In the genomic region with DNA sequence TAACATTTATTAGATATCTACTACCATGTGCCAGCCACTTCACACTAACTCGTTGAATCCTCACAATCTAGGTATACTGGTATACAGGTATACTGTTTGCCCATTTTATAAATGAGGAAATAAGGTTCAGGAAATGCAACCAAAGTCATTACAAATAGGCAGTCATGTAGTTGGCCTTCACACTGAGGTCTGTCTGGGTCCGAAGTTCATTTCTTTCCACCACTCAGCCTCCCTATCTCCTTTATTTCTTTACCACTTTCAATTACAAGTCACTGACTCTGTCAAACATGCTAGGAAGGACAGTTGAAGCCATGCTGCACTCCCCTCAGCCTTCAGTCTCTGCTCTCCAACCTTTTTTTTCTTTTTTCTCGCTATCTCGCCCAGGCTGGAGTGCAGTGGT, we compare ENCODE assay signal across 1 cellular context.
A peak's percentile ranks its signal among the peaks of the same experiment; 100 is the strongest.
TF ChIP-seq lines count a peak whose summit lies in the region.

No MANE protein-coding gene starts in this region.

TF ChIP-seq in HepG2, 621 proteins besides CTCF, POLR2A, EP300 and RAD21 (continued from another document and continues in another):
- TF ChIP-seq, protein P1, sequence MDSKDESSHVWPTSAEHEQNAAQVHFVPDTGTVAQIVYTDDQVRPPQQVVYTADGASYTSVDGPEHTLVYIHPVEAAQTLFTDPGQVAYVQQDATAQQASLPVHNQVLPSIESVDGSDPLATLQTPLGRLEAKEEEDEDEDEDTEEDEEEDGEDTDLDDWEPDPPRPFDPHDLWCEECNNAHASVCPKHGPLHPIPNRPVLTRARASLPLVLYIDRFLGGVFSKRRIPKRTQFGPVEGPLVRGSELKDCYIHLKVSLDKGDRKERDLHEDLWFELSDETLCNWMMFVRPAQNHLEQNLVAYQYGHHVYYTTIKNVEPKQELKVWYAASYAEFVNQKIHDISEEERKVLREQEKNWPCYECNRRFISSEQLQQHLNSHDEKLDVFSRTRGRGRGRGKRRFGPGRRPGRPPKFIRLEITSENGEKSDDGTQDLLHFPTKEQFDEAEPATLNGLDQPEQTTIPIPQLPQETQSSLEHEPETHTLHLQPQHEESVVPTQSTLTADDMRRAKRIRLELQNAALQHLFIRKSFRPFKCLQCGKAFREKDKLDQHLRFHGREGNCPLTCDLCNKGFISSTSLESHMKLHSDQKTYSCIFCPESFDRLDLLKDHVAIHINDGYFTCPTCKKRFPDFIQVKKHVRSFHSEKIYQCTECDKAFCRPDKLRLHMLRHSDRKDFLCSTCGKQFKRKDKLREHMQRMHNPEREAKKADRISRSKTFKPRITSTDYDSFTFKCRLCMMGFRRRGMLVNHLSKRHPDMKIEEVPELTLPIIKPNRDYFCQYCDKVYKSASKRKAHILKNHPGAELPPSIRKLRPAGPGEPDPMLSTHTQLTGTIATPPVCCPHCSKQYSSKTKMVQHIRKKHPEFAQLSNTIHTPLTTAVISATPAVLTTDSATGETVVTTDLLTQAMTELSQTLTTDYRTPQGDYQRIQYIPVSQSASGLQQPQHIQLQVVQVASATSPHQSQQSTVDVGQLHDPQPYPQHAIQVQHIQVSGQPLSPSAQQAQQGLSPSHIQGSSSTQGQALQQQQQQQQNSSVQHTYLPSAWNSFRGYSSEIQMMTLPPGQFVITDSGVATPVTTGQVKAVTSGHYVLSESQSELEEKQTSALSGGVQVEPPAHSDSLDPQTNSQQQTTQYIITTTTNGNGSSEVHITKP (CRISPR knock-in tag; IDR thresholded peaks at IDR 0.05; ENCODE audit: low read depth) = no peak
- TF ChIP-seq ZNF737 (CRISPR knock-in tag; IDR thresholded peaks at IDR 0.05; ENCODE audit: borderline replicate concordance) (no peak), SMAD1 (CRISPR knock-in tag; IDR thresholded peaks at IDR 0.05; ENCODE audit: borderline replicate concordance, low read depth) (no peak), SMC3 (IDR thresholded peaks at IDR 0.05; ENCODE audit: low read length) (no peak), GATAD2A (CRISPR knock-in tag; IDR thresholded peaks at IDR 0.05) (0 out of 2 replicates have a peak, but pooled peaks have one; percentile 20), SRF (IDR thresholded peaks at IDR 0.05; ENCODE audit: low read depth, low read length) (no peak), TOPORS (CRISPR knock-in tag; IDR thresholded peaks at IDR 0.05) (no peak), PHF21A (CRISPR knock-in tag; IDR thresholded peaks at IDR 0.05) (no peak), ZNF383 (CRISPR knock-in tag; IDR thresholded peaks at IDR 0.05; ENCODE audit: borderline replicate concordance) (no peak), BORCS8-MEF2B (CRISPR knock-in tag; IDR thresholded peaks at IDR 0.05) (no peak), NR3C1 (CRISPR knock-in tag; IDR thresholded peaks at IDR 0.05) (no peak), ZNF776 (CRISPR knock-in tag; IDR thresholded peaks at IDR 0.05) (no peak), ETV5 (CRISPR knock-in tag; IDR thresholded peaks at IDR 0.05; ENCODE audit: borderline replicate concordance) (no peak), ZNF207 (IDR thresholded peaks at IDR 0.05; ENCODE audit: borderline replicate concordance) (no peak), ZNF468 (CRISPR knock-in tag; IDR thresholded peaks at IDR 0.05) (no peak), GTF3A (CRISPR knock-in tag; conservative IDR thresholded peaks at IDR 0.05) (no peak), KDM1A (CRISPR knock-in tag; IDR thresholded peaks at IDR 0.05) (no peak), ZNF232 (CRISPR knock-in tag; IDR thresholded peaks at IDR 0.05; ENCODE audit: borderline replicate concordance) (0 out of 2 replicates have a peak, but pooled peaks have one; percentile 31), ZBTB1 (CRISPR knock-in tag; IDR thresholded peaks at IDR 0.05; ENCODE audit: borderline replicate concordance) (no peak), JUND (CRISPR knock-in tag; IDR thresholded peaks at IDR 0.05) (no peak), SALL2 (CRISPR knock-in tag; IDR thresholded peaks at IDR 0.05) (0 out of 2 replicates have a peak, but pooled peaks have one; percentile 49), PAX8 (CRISPR knock-in tag; IDR thresholded peaks at IDR 0.05; ENCODE audit: borderline replicate concordance) (no peak), DR1 (CRISPR knock-in tag; IDR thresholded peaks at IDR 0.05) (no peak), YEATS4 (CRISPR knock-in tag; IDR thresholded peaks at IDR 0.05; ENCODE audit: borderline replicate concordance) (no peak), ELF3 (CRISPR knock-in tag; IDR thresholded peaks at IDR 0.05) (peak; percentile 93)
- TF ChIP-seq, protein P2, sequence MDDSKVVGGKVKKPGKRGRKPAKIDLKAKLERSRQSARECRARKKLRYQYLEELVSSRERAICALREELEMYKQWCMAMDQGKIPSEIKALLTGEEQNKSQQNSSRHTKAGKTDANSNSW (CRISPR knock-in tag; IDR thresholded peaks at IDR 0.05; ENCODE audit: borderline replicate concordance) = no peak
- TF ChIP-seq, protein P3, sequence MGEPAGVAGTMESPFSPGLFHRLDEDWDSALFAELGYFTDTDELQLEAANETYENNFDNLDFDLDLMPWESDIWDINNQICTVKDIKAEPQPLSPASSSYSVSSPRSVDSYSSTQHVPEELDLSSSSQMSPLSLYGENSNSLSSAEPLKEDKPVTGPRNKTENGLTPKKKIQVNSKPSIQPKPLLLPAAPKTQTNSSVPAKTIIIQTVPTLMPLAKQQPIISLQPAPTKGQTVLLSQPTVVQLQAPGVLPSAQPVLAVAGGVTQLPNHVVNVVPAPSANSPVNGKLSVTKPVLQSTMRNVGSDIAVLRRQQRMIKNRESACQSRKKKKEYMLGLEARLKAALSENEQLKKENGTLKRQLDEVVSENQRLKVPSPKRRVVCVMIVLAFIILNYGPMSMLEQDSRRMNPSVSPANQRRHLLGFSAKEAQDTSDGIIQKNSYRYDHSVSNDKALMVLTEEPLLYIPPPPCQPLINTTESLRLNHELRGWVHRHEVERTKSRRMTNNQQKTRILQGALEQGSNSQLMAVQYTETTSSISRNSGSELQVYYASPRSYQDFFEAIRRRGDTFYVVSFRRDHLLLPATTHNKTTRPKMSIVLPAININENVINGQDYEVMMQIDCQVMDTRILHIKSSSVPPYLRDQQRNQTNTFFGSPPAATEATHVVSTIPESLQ (CRISPR knock-in tag; conservative IDR thresholded peaks at IDR 0.05) = no peak
- TF ChIP-seq, protein P4, sequence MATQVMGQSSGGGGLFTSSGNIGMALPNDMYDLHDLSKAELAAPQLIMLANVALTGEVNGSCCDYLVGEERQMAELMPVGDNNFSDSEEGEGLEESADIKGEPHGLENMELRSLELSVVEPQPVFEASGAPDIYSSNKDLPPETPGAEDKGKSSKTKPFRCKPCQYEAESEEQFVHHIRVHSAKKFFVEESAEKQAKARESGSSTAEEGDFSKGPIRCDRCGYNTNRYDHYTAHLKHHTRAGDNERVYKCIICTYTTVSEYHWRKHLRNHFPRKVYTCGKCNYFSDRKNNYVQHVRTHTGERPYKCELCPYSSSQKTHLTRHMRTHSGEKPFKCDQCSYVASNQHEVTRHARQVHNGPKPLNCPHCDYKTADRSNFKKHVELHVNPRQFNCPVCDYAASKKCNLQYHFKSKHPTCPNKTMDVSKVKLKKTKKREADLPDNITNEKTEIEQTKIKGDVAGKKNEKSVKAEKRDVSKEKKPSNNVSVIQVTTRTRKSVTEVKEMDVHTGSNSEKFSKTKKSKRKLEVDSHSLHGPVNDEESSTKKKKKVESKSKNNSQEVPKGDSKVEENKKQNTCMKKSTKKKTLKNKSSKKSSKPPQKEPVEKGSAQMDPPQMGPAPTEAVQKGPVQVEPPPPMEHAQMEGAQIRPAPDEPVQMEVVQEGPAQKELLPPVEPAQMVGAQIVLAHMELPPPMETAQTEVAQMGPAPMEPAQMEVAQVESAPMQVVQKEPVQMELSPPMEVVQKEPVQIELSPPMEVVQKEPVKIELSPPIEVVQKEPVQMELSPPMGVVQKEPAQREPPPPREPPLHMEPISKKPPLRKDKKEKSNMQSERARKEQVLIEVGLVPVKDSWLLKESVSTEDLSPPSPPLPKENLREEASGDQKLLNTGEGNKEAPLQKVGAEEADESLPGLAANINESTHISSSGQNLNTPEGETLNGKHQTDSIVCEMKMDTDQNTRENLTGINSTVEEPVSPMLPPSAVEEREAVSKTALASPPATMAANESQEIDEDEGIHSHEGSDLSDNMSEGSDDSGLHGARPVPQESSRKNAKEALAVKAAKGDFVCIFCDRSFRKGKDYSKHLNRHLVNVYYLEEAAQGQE (IDR thresholded peaks at IDR 0.05; ENCODE audit: borderline replicate concordance in 1 of 2, low read depth in 1 of 2, low read length in 2 of 2) = no peak
- TF ChIP-seq, protein P5, sequence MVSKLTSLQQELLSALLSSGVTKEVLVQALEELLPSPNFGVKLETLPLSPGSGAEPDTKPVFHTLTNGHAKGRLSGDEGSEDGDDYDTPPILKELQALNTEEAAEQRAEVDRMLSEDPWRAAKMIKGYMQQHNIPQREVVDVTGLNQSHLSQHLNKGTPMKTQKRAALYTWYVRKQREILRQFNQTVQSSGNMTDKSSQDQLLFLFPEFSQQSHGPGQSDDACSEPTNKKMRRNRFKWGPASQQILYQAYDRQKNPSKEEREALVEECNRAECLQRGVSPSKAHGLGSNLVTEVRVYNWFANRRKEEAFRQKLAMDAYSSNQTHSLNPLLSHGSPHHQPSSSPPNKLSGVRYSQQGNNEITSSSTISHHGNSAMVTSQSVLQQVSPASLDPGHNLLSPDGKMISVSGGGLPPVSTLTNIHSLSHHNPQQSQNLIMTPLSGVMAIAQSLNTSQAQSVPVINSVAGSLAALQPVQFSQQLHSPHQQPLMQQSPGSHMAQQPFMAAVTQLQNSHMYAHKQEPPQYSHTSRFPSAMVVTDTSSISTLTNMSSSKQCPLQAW (CRISPR knock-in tag; IDR thresholded peaks at IDR 0.05) = no peak
- TF ChIP-seq, protein P6, sequence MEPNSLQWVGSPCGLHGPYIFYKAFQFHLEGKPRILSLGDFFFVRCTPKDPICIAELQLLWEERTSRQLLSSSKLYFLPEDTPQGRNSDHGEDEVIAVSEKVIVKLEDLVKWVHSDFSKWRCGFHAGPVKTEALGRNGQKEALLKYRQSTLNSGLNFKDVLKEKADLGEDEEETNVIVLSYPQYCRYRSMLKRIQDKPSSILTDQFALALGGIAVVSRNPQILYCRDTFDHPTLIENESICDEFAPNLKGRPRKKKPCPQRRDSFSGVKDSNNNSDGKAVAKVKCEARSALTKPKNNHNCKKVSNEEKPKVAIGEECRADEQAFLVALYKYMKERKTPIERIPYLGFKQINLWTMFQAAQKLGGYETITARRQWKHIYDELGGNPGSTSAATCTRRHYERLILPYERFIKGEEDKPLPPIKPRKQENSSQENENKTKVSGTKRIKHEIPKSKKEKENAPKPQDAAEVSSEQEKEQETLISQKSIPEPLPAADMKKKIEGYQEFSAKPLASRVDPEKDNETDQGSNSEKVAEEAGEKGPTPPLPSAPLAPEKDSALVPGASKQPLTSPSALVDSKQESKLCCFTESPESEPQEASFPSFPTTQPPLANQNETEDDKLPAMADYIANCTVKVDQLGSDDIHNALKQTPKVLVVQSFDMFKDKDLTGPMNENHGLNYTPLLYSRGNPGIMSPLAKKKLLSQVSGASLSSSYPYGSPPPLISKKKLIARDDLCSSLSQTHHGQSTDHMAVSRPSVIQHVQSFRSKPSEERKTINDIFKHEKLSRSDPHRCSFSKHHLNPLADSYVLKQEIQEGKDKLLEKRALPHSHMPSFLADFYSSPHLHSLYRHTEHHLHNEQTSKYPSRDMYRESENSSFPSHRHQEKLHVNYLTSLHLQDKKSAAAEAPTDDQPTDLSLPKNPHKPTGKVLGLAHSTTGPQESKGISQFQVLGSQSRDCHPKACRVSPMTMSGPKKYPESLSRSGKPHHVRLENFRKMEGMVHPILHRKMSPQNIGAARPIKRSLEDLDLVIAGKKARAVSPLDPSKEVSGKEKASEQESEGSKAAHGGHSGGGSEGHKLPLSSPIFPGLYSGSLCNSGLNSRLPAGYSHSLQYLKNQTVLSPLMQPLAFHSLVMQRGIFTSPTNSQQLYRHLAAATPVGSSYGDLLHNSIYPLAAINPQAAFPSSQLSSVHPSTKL (CRISPR knock-in tag; IDR thresholded peaks at IDR 0.05) = peak; percentile 56; the same call in 1 of the 2 replicates
- TF ChIP-seq, protein P7, sequence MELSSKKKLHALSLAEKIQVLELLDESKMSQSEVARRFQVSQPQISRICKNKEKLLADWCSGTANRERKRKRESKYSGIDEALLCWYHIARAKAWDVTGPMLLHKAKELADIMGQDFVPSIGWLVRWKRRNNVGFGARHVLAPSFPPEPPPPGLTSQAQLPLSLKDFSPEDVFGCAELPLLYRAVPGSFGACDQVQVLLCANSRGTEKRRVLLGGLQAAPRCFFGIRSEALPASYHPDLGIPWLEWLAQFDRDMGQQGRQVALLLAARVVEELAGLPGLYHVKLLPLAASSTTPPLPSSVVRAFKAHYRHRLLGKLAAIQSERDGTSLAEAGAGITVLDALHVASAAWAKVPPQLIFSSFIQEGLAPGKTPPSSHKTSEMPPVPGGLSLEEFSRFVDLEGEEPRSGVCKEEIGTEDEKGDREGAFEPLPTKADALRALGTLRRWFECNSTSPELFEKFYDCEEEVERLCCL (CRISPR knock-in tag; IDR thresholded peaks at IDR 0.05; ENCODE audit: borderline replicate concordance) = no peak
- TF ChIP-seq, protein P8, sequence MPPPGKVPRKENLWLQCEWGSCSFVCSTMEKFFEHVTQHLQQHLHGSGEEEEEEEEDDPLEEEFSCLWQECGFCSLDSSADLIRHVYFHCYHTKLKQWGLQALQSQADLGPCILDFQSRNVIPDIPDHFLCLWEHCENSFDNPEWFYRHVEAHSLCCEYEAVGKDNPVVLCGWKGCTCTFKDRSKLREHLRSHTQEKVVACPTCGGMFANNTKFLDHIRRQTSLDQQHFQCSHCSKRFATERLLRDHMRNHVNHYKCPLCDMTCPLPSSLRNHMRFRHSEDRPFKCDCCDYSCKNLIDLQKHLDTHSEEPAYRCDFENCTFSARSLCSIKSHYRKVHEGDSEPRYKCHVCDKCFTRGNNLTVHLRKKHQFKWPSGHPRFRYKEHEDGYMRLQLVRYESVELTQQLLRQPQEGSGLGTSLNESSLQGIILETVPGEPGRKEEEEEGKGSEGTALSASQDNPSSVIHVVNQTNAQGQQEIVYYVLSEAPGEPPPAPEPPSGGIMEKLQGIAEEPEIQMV (CRISPR knock-in tag; IDR thresholded peaks at IDR 0.05; ENCODE audit: low read depth) = no peak
- TF ChIP-seq, protein P9, sequence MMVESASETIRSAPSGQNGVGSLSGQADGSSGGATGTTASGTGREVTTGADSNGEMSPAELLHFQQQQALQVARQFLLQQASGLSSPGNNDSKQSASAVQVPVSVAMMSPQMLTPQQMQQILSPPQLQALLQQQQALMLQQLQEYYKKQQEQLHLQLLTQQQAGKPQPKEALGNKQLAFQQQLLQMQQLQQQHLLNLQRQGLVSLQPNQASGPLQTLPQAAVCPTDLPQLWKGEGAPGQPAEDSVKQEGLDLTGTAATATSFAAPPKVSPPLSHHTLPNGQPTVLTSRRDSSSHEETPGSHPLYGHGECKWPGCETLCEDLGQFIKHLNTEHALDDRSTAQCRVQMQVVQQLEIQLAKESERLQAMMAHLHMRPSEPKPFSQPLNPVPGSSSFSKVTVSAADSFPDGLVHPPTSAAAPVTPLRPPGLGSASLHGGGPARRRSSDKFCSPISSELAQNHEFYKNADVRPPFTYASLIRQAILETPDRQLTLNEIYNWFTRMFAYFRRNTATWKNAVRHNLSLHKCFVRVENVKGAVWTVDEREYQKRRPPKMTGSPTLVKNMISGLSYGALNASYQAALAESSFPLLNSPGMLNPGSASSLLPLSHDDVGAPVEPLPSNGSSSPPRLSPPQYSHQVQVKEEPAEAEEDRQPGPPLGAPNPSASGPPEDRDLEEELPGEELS (CRISPR knock-in tag; IDR thresholded peaks at IDR 0.05) = no peak
- TF ChIP-seq, protein P10, sequence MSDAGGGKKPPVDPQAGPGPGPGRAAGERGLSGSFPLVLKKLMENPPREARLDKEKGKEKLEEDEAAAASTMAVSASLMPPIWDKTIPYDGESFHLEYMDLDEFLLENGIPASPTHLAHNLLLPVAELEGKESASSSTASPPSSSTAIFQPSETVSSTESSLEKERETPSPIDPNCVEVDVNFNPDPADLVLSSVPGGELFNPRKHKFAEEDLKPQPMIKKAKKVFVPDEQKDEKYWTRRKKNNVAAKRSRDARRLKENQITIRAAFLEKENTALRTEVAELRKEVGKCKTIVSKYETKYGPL (CRISPR knock-in tag; IDR thresholded peaks at IDR 0.05) = no peak
